ENCODE assay signal across 1 cellular context in the genomic region with DNA sequence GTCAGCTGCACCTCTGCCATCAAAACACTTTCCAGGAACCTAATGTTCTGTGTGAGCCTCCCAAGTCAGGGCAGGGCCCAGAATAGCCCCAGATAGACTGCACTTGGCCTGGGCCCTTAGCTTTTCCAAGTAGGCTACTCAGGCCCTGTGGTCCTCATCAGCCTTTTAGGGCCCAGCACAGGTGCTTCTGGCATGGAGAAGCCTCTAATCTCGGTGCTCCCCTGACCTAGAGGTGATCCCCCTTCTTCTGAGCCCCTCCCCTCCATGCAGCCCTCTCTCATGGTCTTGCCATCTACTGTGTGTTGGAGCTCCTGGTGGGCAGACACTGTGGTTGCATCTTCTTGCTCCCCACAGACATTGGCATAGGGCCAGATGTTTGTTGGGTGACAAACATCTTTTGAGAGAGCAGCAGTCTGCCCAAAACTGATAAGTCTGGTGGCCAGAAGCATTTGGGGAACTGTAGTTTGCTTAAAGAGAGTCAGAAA.
TF ChIP-seq lines count a peak whose summit lies in the region.

No MANE protein-coding gene starts in this region.

TF ChIP-seq in HepG2, 621 proteins besides CTCF, POLR2A, EP300 and RAD21 (continued from another document):
- TF ChIP-seq, protein P1, sequence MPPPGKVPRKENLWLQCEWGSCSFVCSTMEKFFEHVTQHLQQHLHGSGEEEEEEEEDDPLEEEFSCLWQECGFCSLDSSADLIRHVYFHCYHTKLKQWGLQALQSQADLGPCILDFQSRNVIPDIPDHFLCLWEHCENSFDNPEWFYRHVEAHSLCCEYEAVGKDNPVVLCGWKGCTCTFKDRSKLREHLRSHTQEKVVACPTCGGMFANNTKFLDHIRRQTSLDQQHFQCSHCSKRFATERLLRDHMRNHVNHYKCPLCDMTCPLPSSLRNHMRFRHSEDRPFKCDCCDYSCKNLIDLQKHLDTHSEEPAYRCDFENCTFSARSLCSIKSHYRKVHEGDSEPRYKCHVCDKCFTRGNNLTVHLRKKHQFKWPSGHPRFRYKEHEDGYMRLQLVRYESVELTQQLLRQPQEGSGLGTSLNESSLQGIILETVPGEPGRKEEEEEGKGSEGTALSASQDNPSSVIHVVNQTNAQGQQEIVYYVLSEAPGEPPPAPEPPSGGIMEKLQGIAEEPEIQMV (CRISPR knock-in tag; IDR thresholded peaks at IDR 0.05; ENCODE audit: low read depth), result no peak
